In the genomic region with DNA sequence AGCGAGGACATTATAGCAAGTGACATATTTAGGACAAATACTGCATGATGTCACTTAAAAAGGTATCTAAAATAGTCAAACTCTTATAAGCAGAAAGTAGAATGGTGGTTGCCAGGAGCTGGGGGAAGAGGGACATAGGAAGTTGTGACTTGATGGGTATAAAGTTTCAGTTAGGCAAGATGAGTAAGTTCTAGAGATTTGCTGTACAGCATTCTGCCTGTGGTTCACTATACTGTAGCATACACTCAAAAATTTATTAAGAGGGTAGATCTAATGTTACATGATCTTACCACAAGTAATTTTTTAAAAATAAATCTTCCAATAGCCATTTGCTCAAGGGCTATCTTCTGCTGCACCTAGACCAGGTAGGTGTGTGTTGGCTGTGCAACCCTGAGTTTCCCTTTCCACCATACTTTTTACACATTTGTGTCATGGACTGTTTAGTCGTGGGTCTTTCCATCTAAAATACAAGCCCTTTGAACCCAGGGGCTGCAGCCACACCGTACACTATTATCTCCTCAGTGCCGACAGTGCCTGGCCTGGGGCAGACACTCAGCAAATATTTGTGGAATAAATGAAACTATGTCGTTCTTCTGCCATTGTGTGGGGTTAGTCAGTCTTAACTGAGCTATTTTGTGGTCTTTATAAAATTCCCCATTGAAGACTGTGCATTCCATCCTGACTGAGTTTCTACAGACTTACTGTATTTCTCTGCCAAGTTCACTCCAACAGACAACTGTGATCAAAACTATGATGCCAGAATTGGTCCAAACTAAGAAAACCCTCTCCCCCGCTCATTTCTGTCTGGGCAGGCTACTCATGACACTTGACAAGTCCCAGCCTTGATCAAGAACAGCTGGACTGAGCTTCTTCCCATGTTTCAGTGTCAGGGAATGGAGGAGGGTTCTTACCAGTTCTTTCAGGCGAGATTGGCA, we compare ENCODE assay signal across 11 cellular contexts.
DNase-seq lines count a peak whose midpoint lies in the region; ATAC-seq and TF ChIP-seq lines count a peak whose summit lies in the region.
"Had no signal": no experiment of that assay in that cellular context is flagged by ENCODE, and none has a peak within 500 bp of the region (broad histone marks: within the 10 kb centered on the region; RNA-seq: fewer than 3 reads in every experiment).

No MANE protein-coding gene starts in this region.

- H3K4me3 ChIP-seq in cardiac fibroblast (replicated peaks in 1 of 2; ENCODE audit: low read depth in 2 of 2, low read length in 2 of 2): no peak overlapping the region
- H3K4me3 ChIP-seq: thyroid gland had no signal

- no peaks in the 10 kb centered on the region for H3K36me3 Mint-ChIP-seq in activated CD4-positive, alpha-beta T cell treated with anti-CD3 and anti-CD28 coated beads for 36 hours (ENCODE audit: low read depth)
- H3K36me3 Mint-ChIP-seq in type B pancreatic cell: no peaks in the 10 kb centered on the region
- H3K36me3 Mint-ChIP-seq: activated CD8-positive, alpha-beta memory T cell treated with anti-CD3 and anti-CD28 coated beads, Interleukin-2, amount 10 ng/mL, durations not matched to agents 7 days and 5 days had no signal

- H3K27me3 Mint-ChIP-seq in activated CD4-positive, alpha-beta T cell treated with anti-CD3 and anti-CD28 coated beads for 36 hours: peaks cover 4% of the 10 kb centered on the region
- H3K27me3 Mint-ChIP-seq in type B pancreatic cell: peaks cover 29% of the 10 kb centered on the region

- POLR2A ChIA-PET in activated CD4-positive, alpha-beta T cell treated with anti-CD3 and anti-CD28 coated beads for 36 hours (lab: Charles Lee): no interaction called here

- peak; percentile 76 for ATAC-seq in activated CD4-positive, alpha-beta T cell treated with anti-CD3 and anti-CD28 coated beads for 36 hours
- no peak for ATAC-seq in HG03159 (IDR thresholded peaks at IDR 0.05; ENCODE audit: unreplicated experiment)
- ATAC-seq: activated CD8-positive, alpha-beta memory T cell treated with anti-CD3 and anti-CD28 coated beads, Interleukin-2, amount 10 ng/mL, durations not matched to agents 7 days and 5 days; HCT116 had no signal

- no peaks in the 10 kb centered on the region for H3K9me3 Mint-ChIP-seq in activated CD4-positive, alpha-beta T cell treated with anti-CD3 and anti-CD28 coated beads for 36 hours (ENCODE audit: low read depth)
- H3K9me3 Mint-ChIP-seq in type B pancreatic cell: no peaks in the 10 kb centered on the region

- intact Hi-C loops in activated CD4-positive, alpha-beta T cell treated with anti-CD3 and anti-CD28 coated beads for 36 hours (cut with DNase I, micrococcal nuclease): no loop called here

- H3K4me3 Mint-ChIP-seq in activated CD4-positive, alpha-beta T cell treated with anti-CD3 and anti-CD28 coated beads for 36 hours: no peak overlapping the region
- H3K4me3 Mint-ChIP-seq in type B pancreatic cell: peak overlapping the region; percentile 9
- H3K4me3 Mint-ChIP-seq: activated CD8-positive, alpha-beta memory T cell treated with anti-CD3 and anti-CD28 coated beads, Interleukin-2, amount 10 ng/mL, durations not matched to agents 7 days and 5 days had no signal

- no peak overlapping the region for H3K27ac Mint-ChIP-seq in activated CD4-positive, alpha-beta T cell treated with anti-CD3 and anti-CD28 coated beads for 36 hours
- peak overlapping the region; percentile 29 for H3K27ac Mint-ChIP-seq in type B pancreatic cell
- H3K27ac Mint-ChIP-seq: activated CD8-positive, alpha-beta memory T cell treated with anti-CD3 and anti-CD28 coated beads, Interleukin-2, amount 10 ng/mL, durations not matched to agents 7 days and 5 days had no signal

- H3K4me1 Mint-ChIP-seq in activated CD4-positive, alpha-beta T cell treated with anti-CD3 and anti-CD28 coated beads for 36 hours: peaks cover 10% of the 10 kb centered on the region
- H3K4me1 Mint-ChIP-seq in type B pancreatic cell (ENCODE audit: unreplicated experiment): peaks cover 20% of the 10 kb centered on the region

- TF ChIP-seq CTCF in cardiac fibroblast (IDR thresholded peaks at IDR 0.05; ENCODE audit: low read depth, low read length): no peak
- TF ChIP-seq CTCF in type B pancreatic cell (conservative IDR thresholded peaks at IDR 0.05): no peak

- no peak for DNase-seq in activated CD4-positive, alpha-beta T cell treated with anti-CD3 and anti-CD28 coated beads for 36 hours
- DNase-seq in activated CD4-positive, alpha-beta T cell treated with anti-CD3 and anti-CD28 coated beads for 48 hours: no peak
- DNase-seq in cardiac fibroblast (ENCODE audit: low read depth in 2 of 2): peak; percentile 98 to 99
- DNase-seq in left kidney (ENCODE audit: low read depth, low spot score): peak; percentile 82
- DNase-seq in type B pancreatic cell (ENCODE audit: extremely low spot score, unreplicated experiment): no peak
- DNase-seq in NK-92 treated with Interleukin-12 subunit alpha and Interleukin-12 subunit beta, amount 100 ng/mL, for 24 hours (lab: John Stamatoyannopoulos, UW): no peak
- DNase-seq in GM19238 (ENCODE audit: insufficient read length, low spot score): no peak
- DNase-seq: activated CD8-positive, alpha-beta memory T cell treated with anti-CD3 and anti-CD28 coated beads, Interleukin-2, amount 10 ng/mL, durations not matched to agents 7 days and 5 days; thyroid gland had no signal

- CTCF ChIA-PET in activated CD4-positive, alpha-beta T cell treated with anti-CD3 and anti-CD28 coated beads for 36 hours (lab: Charles Lee): no interaction called here

Comparison
In these comparisons a context has a peak if more than half of its experiments do, and no peak if none do; other contexts are left out.
1. DNase-seq: peak in cardiac fibroblast (2 of 2) and left kidney (single experiment); none in activated CD4-positive, alpha-beta T cell treated with anti-CD3 and anti-CD28 coated beads for 36 hours (single experiment), activated CD4-positive, alpha-beta T cell treated with anti-CD3 and anti-CD28 coated beads for 48 hours (single experiment), type B pancreatic cell (single experiment), NK-92 treated with Interleukin-12 subunit alpha and Interleukin-12 subunit beta, amount 100 ng/mL, for 24 hours (single experiment) and GM19238 (single experiment).